ENCODE assay signal across 1 cellular context in the genomic region with DNA sequence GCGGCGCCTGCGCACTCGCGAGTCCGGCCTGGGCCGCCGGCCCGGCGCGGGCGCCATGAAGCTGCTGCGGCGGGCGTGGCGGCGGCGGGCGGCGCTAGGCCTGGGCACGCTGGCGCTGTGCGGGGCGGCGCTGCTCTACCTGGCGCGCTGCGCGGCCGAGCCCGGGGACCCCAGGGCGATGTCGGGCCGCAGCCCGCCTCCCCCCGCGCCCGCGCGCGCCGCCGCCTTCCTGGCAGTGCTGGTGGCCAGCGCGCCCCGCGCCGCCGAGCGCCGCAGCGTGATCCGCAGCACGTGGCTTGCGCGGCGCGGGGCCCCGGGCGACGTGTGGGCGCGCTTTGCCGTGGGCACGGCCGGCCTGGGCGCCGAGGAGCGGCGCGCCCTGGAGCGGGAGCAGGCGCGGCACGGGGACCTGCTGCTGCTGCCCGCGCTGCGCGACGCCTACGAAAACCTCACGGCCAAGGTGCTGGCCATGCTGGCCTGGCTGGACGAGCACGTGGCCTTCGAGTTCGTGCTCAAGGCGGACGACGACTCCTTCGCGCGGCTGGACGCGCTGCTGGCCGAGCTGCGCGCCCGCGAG.
TF ChIP-seq lines count a peak whose summit lies in the region.

Gene B3GALT6, plus strand, starts transcription at position 14 of the 577 bp plus-strand sequence. Its CDS starts 42 bp downstream, at position 56.

TF ChIP-seq in K562, 482 proteins besides CTCF, POLR2A, EP300 and RAD21 (continued from another document and continues in another):
- TF ChIP-seq, protein P1, sequence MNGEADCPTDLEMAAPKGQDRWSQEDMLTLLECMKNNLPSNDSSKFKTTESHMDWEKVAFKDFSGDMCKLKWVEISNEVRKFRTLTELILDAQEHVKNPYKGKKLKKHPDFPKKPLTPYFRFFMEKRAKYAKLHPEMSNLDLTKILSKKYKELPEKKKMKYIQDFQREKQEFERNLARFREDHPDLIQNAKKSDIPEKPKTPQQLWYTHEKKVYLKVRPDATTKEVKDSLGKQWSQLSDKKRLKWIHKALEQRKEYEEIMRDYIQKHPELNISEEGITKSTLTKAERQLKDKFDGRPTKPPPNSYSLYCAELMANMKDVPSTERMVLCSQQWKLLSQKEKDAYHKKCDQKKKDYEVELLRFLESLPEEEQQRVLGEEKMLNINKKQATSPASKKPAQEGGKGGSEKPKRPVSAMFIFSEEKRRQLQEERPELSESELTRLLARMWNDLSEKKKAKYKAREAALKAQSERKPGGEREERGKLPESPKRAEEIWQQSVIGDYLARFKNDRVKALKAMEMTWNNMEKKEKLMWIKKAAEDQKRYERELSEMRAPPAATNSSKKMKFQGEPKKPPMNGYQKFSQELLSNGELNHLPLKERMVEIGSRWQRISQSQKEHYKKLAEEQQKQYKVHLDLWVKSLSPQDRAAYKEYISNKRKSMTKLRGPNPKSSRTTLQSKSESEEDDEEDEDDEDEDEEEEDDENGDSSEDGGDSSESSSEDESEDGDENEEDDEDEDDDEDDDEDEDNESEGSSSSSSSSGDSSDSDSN (IDR thresholded peaks at IDR 0.05; ENCODE audit: borderline replicate concordance in 1 of 2, low read depth in 2 of 2, low read length in 2 of 2): no peak
- TF ChIP-seq ZNF589 (CRISPR knock-in tag; IDR thresholded peaks at IDR 0.05; ENCODE audit: low read depth): peak; percentile 80
- no peak for TF ChIP-seq HEY1 (CRISPR knock-in tag; IDR thresholded peaks at IDR 0.05; ENCODE audit: borderline replicate concordance)
- TF ChIP-seq ZNF277 (CRISPR knock-in tag; IDR thresholded peaks at IDR 0.05; ENCODE audit: borderline replicate concordance): no peak
- peak; percentile 80 for TF ChIP-seq MECOM (CRISPR knock-in tag; IDR thresholded peaks at IDR 0.05)
- peak; percentile 70; the same call in 1 of the 2 replicates for TF ChIP-seq E2F4 (CRISPR knock-in tag; IDR thresholded peaks at IDR 0.05; ENCODE audit: low read depth)
- peak; percentile 51 for TF ChIP-seq CCNT2 (IDR thresholded peaks at IDR 0.05; ENCODE audit: borderline replicate concordance, extremely low read depth, insufficient read length, low read depth, low read length)
- no peak for TF ChIP-seq SMARCA4 (IDR thresholded peaks at IDR 0.05)
- TF ChIP-seq ZBTB9 (CRISPR knock-in tag; IDR thresholded peaks at IDR 0.05): peak; percentile 62; the same call in 1 of the 2 replicates
- TF ChIP-seq HOXB6 (CRISPR knock-in tag; IDR thresholded peaks at IDR 0.05; ENCODE audit: borderline replicate concordance): no peak
- TF ChIP-seq ZNF583 (CRISPR knock-in tag; IDR thresholded peaks at IDR 0.05): peak; percentile 77; the same call in 1 of the 2 replicates
- peak; percentile 72; the same call in 1 of the 2 replicates for TF ChIP-seq ZBTB1 (CRISPR knock-in tag; IDR thresholded peaks at IDR 0.05; ENCODE audit: borderline replicate concordance, low read depth)
- TF ChIP-seq KDM1A (IDR thresholded peaks at IDR 0.05): no peak
- TF ChIP-seq ZNF668 (CRISPR knock-in tag; IDR thresholded peaks at IDR 0.05): peak; percentile 87; the same call in 1 of the 2 replicates
- TF ChIP-seq NR4A1 (CRISPR knock-in tag; IDR thresholded peaks at IDR 0.05): no peak
- peak; percentile 59; the same call in 1 of the 2 replicates for TF ChIP-seq NR4A1 (tag; IDR thresholded peaks at IDR 0.05)
- TF ChIP-seq ZFP30 (CRISPR knock-in tag; IDR thresholded peaks at IDR 0.05; ENCODE audit: borderline replicate concordance): no peak
- no peak for TF ChIP-seq ID3 (CRISPR knock-in tag; IDR thresholded peaks at IDR 0.05)
- peak; percentile 79; the same call in 1 of the 2 replicates for TF ChIP-seq ID3 (tag; IDR thresholded peaks at IDR 0.05)
- TF ChIP-seq HDAC6 (IDR thresholded peaks at IDR 0.05; ENCODE audit: low read depth, low read length): no peak
- TF ChIP-seq SMARCC2 (IDR thresholded peaks at IDR 0.05; ENCODE audit: low read depth): no peak
- TF ChIP-seq RUNX1 (IDR thresholded peaks at IDR 0.05; ENCODE audit: low read depth): 0 out of 2 replicates have a peak, but pooled peaks have one; percentile 3
- TF ChIP-seq FOXA3 (CRISPR knock-in tag; conservative IDR thresholded peaks at IDR 0.05 in 1 of 2, IDR thresholded peaks at IDR 0.05 in 1 of 2): peak in 1 of 2 experiments; percentile 51; a peak in 1 of 4 replicates
- TF ChIP-seq TBL1XR1 (IDR thresholded peaks at IDR 0.05; ENCODE audit: low read length in 2 of 2): no peak
- no peak for TF ChIP-seq HES1 (IDR thresholded peaks at IDR 0.05; ENCODE audit: low read depth)
- peak; percentile 76 for TF ChIP-seq GABPA (tag; conservative IDR thresholded peaks at IDR 0.05; ENCODE audit: low read depth)
- TF ChIP-seq, protein P2, sequence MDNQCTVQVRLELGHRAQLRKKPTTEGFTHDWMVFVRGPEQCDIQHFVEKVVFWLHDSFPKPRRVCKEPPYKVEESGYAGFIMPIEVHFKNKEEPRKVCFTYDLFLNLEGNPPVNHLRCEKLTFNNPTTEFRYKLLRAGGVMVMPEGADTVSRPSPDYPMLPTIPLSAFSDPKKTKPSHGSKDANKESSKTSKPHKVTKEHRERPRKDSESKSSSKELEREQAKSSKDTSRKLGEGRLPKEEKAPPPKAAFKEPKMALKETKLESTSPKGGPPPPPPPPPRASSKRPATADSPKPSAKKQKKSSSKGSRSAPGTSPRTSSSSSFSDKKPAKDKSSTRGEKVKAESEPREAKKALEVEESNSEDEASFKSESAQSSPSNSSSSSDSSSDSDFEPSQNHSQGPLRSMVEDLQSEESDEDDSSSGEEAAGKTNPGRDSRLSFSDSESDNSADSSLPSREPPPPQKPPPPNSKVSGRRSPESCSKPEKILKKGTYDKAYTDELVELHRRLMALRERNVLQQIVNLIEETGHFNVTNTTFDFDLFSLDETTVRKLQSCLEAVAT (IDR thresholded peaks at IDR 0.05): no peak
- TF ChIP-seq GATAD2B (IDR thresholded peaks at IDR 0.05; ENCODE audit: borderline replicate concordance): peak; percentile 35; the same call in 1 of the 2 replicates
- no peak for TF ChIP-seq ZBTB40 (IDR thresholded peaks at IDR 0.05)
- peak; percentile 32; the same call in 1 of the 2 replicates for TF ChIP-seq ZBTB40 (CRISPR knock-in tag; IDR thresholded peaks at IDR 0.05)
- TF ChIP-seq SMAD4 (CRISPR knock-in tag; conservative IDR thresholded peaks at IDR 0.05): peak; percentile 91
- peak; percentile 67; the same call in 1 of the 2 replicates for TF ChIP-seq ZNF431 (CRISPR knock-in tag; IDR thresholded peaks at IDR 0.05)
- no peak for TF ChIP-seq ZKSCAN1 (IDR thresholded peaks at IDR 0.05; ENCODE audit: low read depth, low read length)
- TF ChIP-seq, protein P3, sequence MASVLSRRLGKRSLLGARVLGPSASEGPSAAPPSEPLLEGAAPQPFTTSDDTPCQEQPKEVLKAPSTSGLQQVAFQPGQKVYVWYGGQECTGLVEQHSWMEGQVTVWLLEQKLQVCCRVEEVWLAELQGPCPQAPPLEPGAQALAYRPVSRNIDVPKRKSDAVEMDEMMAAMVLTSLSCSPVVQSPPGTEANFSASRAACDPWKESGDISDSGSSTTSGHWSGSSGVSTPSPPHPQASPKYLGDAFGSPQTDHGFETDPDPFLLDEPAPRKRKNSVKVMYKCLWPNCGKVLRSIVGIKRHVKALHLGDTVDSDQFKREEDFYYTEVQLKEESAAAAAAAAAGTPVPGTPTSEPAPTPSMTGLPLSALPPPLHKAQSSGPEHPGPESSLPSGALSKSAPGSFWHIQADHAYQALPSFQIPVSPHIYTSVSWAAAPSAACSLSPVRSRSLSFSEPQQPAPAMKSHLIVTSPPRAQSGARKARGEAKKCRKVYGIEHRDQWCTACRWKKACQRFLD (CRISPR knock-in tag; IDR thresholded peaks at IDR 0.05): peak; percentile 85
- TF ChIP-seq FUS (optimal IDR thresholded peaks at IDR 0.05; ENCODE audit: low read depth, low read length): no peak
- no peak for TF ChIP-seq PTTG1 (tag; IDR thresholded peaks at IDR 0.05; ENCODE audit: low read depth)
- no peak for TF ChIP-seq U2AF2 (optimal IDR thresholded peaks at IDR 0.05; ENCODE audit: low read depth, low read length)
- TF ChIP-seq STAG1 (CRISPR knock-in tag; IDR thresholded peaks at IDR 0.05; ENCODE audit: borderline replicate concordance): peak; percentile 47; the same call in 1 of the 2 replicates
- TF ChIP-seq IRF2 (CRISPR knock-in tag; IDR thresholded peaks at IDR 0.05): peak; percentile 79
